In the genomic region with DNA sequence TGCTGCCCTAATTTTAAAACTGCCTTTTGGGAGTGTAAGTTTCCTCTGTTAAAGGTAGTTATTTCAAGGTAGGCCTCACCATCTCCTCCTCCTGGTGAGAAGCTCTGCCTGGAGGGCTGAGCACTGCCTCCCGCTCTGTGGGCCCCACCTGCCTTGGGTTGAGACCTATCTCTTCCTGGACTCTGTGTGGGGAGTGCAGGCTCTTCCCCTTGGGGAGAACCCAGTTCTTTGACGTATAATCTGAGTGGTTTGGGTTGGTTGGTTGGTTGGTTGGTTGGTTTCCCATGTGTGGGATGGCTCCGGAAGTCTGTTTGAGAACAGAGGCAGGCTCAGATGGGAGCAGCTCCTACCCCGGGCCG, we compare ENCODE assay signal across 8 cellular contexts. TPM values are rescaled to one million over a fixed set of nuclear protein-coding genes. Genes with fewer than 3 reads are reported as not detected.
DNase-seq lines count a peak whose midpoint lies in the region; ATAC-seq and TF ChIP-seq lines count a peak whose summit lies in the region.

No MANE protein-coding gene starts in this region.

- peak; percentile 61 for ATAC-seq in activated CD4-positive, alpha-beta T cell treated with anti-CD3 and anti-CD28 coated beads for 36 hours
- no peak for ATAC-seq in GM21367 (IDR thresholded peaks at IDR 0.05; ENCODE audit: unreplicated experiment)
- no peak for ATAC-seq in HG02884 (IDR thresholded peaks at IDR 0.05; ENCODE audit: unreplicated experiment)

- POLR2A ChIA-PET in activated CD4-positive, alpha-beta T cell treated with anti-CD3 and anti-CD28 coated beads for 36 hours (lab: Charles Lee) = no interaction called here

- H3K27me3 Mint-ChIP-seq in activated CD4-positive, alpha-beta T cell treated with anti-CD3 and anti-CD28 coated beads for 36 hours = no peaks in the 10 kb centered on the region

- peaks cover 2% of the 10 kb centered on the region for H3K36me3 ChIP-seq in iPS-15b (ENCODE audit: control insufficient read depth, insufficient read depth, low read length)

- no peaks in the 10 kb centered on the region for H3K9me3 ChIP-seq in iPS-15b (ENCODE audit: control insufficient read depth, insufficient read depth, low read length)

- peaks cover 10% of the 10 kb centered on the region for H3K36me3 Mint-ChIP-seq in activated CD4-positive, alpha-beta T cell treated with anti-CD3 and anti-CD28 coated beads for 36 hours (ENCODE audit: low read depth)

- peak overlapping the region; percentile 76 for H3K27ac Mint-ChIP-seq in activated CD4-positive, alpha-beta T cell treated with anti-CD3 and anti-CD28 coated beads for 36 hours

- intact Hi-C loops in activated CD4-positive, alpha-beta T cell treated with anti-CD3 and anti-CD28 coated beads for 36 hours (cut with DNase I, micrococcal nuclease) = loop anchor here in 1 of 2 experiments (1.0 kb wide), 1 partner anchor 39 kb away; a partner anchor contains a TSS

- peak overlapping the region; percentile 23 for H3K4me3 Mint-ChIP-seq in activated CD4-positive, alpha-beta T cell treated with anti-CD3 and anti-CD28 coated beads for 36 hours

- H3K4me1 ChIP-seq in iPS-15b (ENCODE audit: control insufficient read depth, insufficient read depth, low read length) = peaks cover 40% of the 10 kb centered on the region

- H3K9me3 Mint-ChIP-seq in activated CD4-positive, alpha-beta T cell treated with anti-CD3 and anti-CD28 coated beads for 36 hours (ENCODE audit: low read depth) = no peaks in the 10 kb centered on the region

- CTCF ChIA-PET in activated CD4-positive, alpha-beta T cell treated with anti-CD3 and anti-CD28 coated beads for 36 hours (lab: Charles Lee) = interaction anchor here (0.7 to 1.3 kb wide), 4 partner anchors 9 to 201 kb away, joined by 3 to 4 read pairs (median 3); no protein-coding TSS in a partner anchor

- TF ChIP-seq CTCF in foreskin fibroblast (IDR thresholded peaks at IDR 0.05; ENCODE audit: low read depth, low read length) = no peak

- DNase-seq in activated CD4-positive, alpha-beta T cell treated with anti-CD3 and anti-CD28 coated beads for 36 hours = peak; percentile 62
- no peak for DNase-seq in activated CD4-positive, alpha-beta T cell treated with anti-CD3 and anti-CD28 coated beads, Interleukin-2, amount 50 U/mL, for 4 hours
- peak; percentile 63 for DNase-seq in activated CD8-positive, alpha-beta memory T cell treated with anti-CD3 and anti-CD28 coated beads, Interleukin-2, amount 50 U/mL, for 48 hours
- no peak for DNase-seq in substantia nigra (lab: John Stamatoyannopoulos, UW)
- DNase-seq in foreskin fibroblast = no peak

- peak overlapping the region; percentile 59 for H3K27ac ChIP-seq in substantia nigra (ENCODE audit: low read depth, low read length, poor library complexity, severe bottlenecking)

- H3K9ac ChIP-seq in iPS-15b (ENCODE audit: low read depth, low read length) = peak overlapping the region; percentile 14

- H3K4me1 Mint-ChIP-seq in activated CD4-positive, alpha-beta T cell treated with anti-CD3 and anti-CD28 coated beads for 36 hours = peaks cover 56% of the 10 kb centered on the region

- H3K4me3 ChIP-seq in iPS-15b (ENCODE audit: low read depth, low read length) = no peak overlapping the region
- no peak overlapping the region for H3K4me3 ChIP-seq in foreskin fibroblast (ENCODE audit: low read depth in 1 of 2, low read length in 2 of 2)

- H3K27me3 ChIP-seq in iPS-15b (ENCODE audit: control insufficient read depth, insufficient read depth, low read length) = no peaks in the 10 kb centered on the region

RNA-seq across cellular contexts. Expression of a gene that starts 39.1 kb away (rescaled TPM):
- total RNA-seq in activated CD4-positive, alpha-beta T cell treated with anti-CD3 and anti-CD28 coated beads for 36 hours = 100 to 1,000 TPM; 181 to 182 TPM

RNA-seq across cellular contexts. Expression of a gene that starts 57.8 kb away (rescaled TPM):
- 1 to 10 TPM; 4.4 to 4.9 TPM for total RNA-seq in activated CD4-positive, alpha-beta T cell treated with anti-CD3 and anti-CD28 coated beads for 36 hours

Comparison
In these comparisons a context has a peak if more than half of its experiments do, and no peak if none do; other contexts are left out.
1. DNase-seq: peak in activated CD4-positive, alpha-beta T cell treated with anti-CD3 and anti-CD28 coated beads for 36 hours (single experiment) and activated CD8-positive, alpha-beta memory T cell treated with anti-CD3 and anti-CD28 coated beads, Interleukin-2, amount 50 U/mL, for 48 hours (single experiment); none in activated CD4-positive, alpha-beta T cell treated with anti-CD3 and anti-CD28 coated beads, Interleukin-2, amount 50 U/mL, for 4 hours (0 of 2), substantia nigra (0 of 49) and foreskin fibroblast (0 of 2).